ENCODE assay signal across 26 cellular contexts in genomic region chr5:39767906-39768305, GRCh38.
"Had no signal": no experiment of that assay in that cellular context is flagged by ENCODE, and none has a peak within 500 bp of the region (broad histone marks: within the 10 kb centered on the region; RNA-seq: fewer than 3 reads in every experiment).

No MANE protein-coding gene starts in this region.

- ATAC-seq: gastrocnemius medialis; heart left ventricle; left lobe of liver; mucosa of descending colon; natural killer cell treated with Interleukin-12 subunit alpha and Interleukin-12 subunit beta and Interleukin-15 and Interleukin-18, amount 100 ng/mL, for 72 hours; sciatic nerve; stimulated activated effector memory CD8-positive, alpha-beta T cell treated with anti-CD3 and anti-CD28 coated beads, Interleukin-12 subunit alpha, Interleukin-12 subunit beta, amount 100 ng/mL, for 72 hours had no signal

- H3K27me3 ChIP-seq: gastrocnemius medialis, heart left ventricle, hepatocyte, neutrophil, right atrium auricular region, stomach, testis, tibial artery, upper lobe of left lung, uterus had no signal

- H3K4me2 ChIP-seq: hepatocyte had no signal

- H3K9me3 ChIP-seq: gastrocnemius medialis, mucosa of descending colon, neutrophil, prostate gland, right atrium auricular region, testis, tibial artery, upper lobe of left lung, uterus had no signal

- H3K27ac ChIP-seq: dorsolateral prefrontal cortex, gastrocnemius medialis, heart left ventricle, hepatocyte, neutrophil, prostate gland, right atrium auricular region, stomach, testis, tibial artery, upper lobe of left lung, uterus had no signal

- H3K4me1 ChIP-seq: gastrocnemius medialis, heart left ventricle, prostate gland, right atrium auricular region, stomach, testis, upper lobe of left lung, uterus had no signal

- H2AFZ ChIP-seq: hepatocyte had no signal

- H3K79me2 ChIP-seq: hepatocyte had no signal

- DNase-seq: dorsolateral prefrontal cortex; effector CD4-positive, alpha-beta T cell; foreskin fibroblast; gastrocnemius medialis; heart left ventricle; kidney; mucosa of descending colon; naive B cell; stimulated activated CD4-positive, alpha-beta T cell treated with anti-CD3 and anti-CD28 coated beads, Interleukin-2, amount 100 ng/mL, for 24 hours; stimulated activated CD4-positive, alpha-beta T cell treated with anti-CD3 and anti-CD28 coated beads, Interleukin-4, amount 100 ng/mL, for 24 hours; stimulated activated naive CD4-positive, alpha-beta T cell treated with Interleukin-2 at 50 U/mL for 16 hours; stomach; substantia nigra; testis; tibial artery; upper lobe of left lung; uterus had no signal

- H3K4me3 ChIP-seq: dorsolateral prefrontal cortex, gastrocnemius medialis, heart left ventricle, hepatocyte, lung, mucosa of descending colon, prostate gland, right atrium auricular region, stomach, testis, tibial artery, upper lobe of left lung, uterus had no signal

- H3K36me3 ChIP-seq: gastrocnemius medialis, heart left ventricle, neutrophil, prostate gland, right atrium auricular region, stomach, tibial artery, upper lobe of left lung, uterus had no signal
